In genomic region chr16:89364603-89365002, GRCh38 we compare ENCODE assay signal across 11 cellular contexts.
DNase-seq lines count a peak whose midpoint lies in the region; ATAC-seq, FAIRE-seq and TF ChIP-seq lines count a peak whose summit lies in the region.
"Had no signal": no experiment of that assay in that cellular context is flagged by ENCODE, and none has a peak within 500 bp of the region (broad histone marks: within the 10 kb centered on the region; RNA-seq: fewer than 3 reads in every experiment).

No MANE protein-coding gene starts in this region.

- CTCF ChIA-PET in A549 (lab: Yijun Ruan, JAX): interaction anchor here (0.8 to 1.2 kb wide), 3 partner anchors 11 to 90 kb away, joined by 3 read pairs; no protein-coding TSS in a partner anchor

- H3F3A ChIP-seq in GM23248 (ENCODE audit: insufficient read depth): peaks cover 48% of the 10 kb centered on the region

- intact Hi-C loops in activated T-helper 2 cell treated with anti-CD3 and anti-CD28 coated beads, Interferon-gamma antibody, Interleukin-2, Interleukin-4, amounts not matched to agents 10 μg/mL and 5 μg/mL and 100 μg/mL, durations not matched to agents 14 hours and 24 hours and 36 hours (cut with micrococcal nuclease): no loop called here

- no peak for TF ChIP-seq POLR2A in A549 (IDR thresholded peaks at IDR 0.05; ENCODE audit: low read length)

- H3K36me3 Mint-ChIP-seq in activated T-helper 2 cell treated with anti-CD3 and anti-CD28 coated beads, Interferon-gamma antibody, Interleukin-2, Interleukin-4, amounts not matched to agents 10 μg/mL and 5 μg/mL and 100 μg/mL, durations not matched to agents 14 hours and 24 hours and 36 hours (ENCODE audit: low read depth): peaks cover 33% of the 10 kb centered on the region
- H3K36me3 Mint-ChIP-seq in immature natural killer cell: no peaks in the 10 kb centered on the region

- H3K4me1 Mint-ChIP-seq in activated T-helper 2 cell treated with anti-CD3 and anti-CD28 coated beads, Interferon-gamma antibody, Interleukin-2, Interleukin-4, amounts not matched to agents 10 μg/mL and 5 μg/mL and 100 μg/mL, durations not matched to agents 14 hours and 24 hours and 36 hours (ENCODE audit: low read depth): peaks cover 80% of the 10 kb centered on the region
- peaks cover 95 to 100% of the 10 kb centered on the region in 2 donors for H3K4me1 Mint-ChIP-seq in immature natural killer cell

- ATAC-seq in A549 (peak in 1 of 2 experiments; percentile 26; a peak in 3 of 6 replicates), HG03442 (IDR thresholded peaks at IDR 0.05; ENCODE audit: unreplicated experiment) (no peak)

- H3K27ac Mint-ChIP-seq in activated T-helper 2 cell treated with anti-CD3 and anti-CD28 coated beads, Interferon-gamma antibody, Interleukin-2, Interleukin-4, amounts not matched to agents 10 μg/mL and 5 μg/mL and 100 μg/mL, durations not matched to agents 14 hours and 24 hours and 36 hours: peak overlapping the region; percentile 90
- peak overlapping the region; percentile 43 to 88 (median 58) for H3K27ac Mint-ChIP-seq in immature natural killer cell

- no peaks in the 10 kb centered on the region for H3K9me3 Mint-ChIP-seq in activated T-helper 2 cell treated with anti-CD3 and anti-CD28 coated beads, Interferon-gamma antibody, Interleukin-2, Interleukin-4, amounts not matched to agents 10 μg/mL and 5 μg/mL and 100 μg/mL, durations not matched to agents 14 hours and 24 hours and 36 hours
- no peaks in the 10 kb centered on the region for H3K9me3 Mint-ChIP-seq in immature natural killer cell

- H3K9me2 ChIP-seq in GM23248 (ENCODE audit: insufficient read depth): no peaks in the 10 kb centered on the region

- FAIRE-seq in A549 (lab: Jason Lieb, UNC): no peak
- FAIRE-seq in small intestine (lab: Jason Lieb, UNC): no peak

- H3K36me3 ChIP-seq in GM23248 (ENCODE audit: low read depth) (peaks cover 6% of the 10 kb centered on the region; the same call in 1 of the 2 replicates), small intestine (ENCODE audit: control insufficient read depth in 2 of 2, insufficient read depth in 2 of 2, low read length in 2 of 2) (no peaks in the 10 kb centered on the region), MG63 (peaks cover 4% of the 10 kb centered on the region)
- H3K36me3 ChIP-seq: adrenal gland had no signal

- H3K4me3 Mint-ChIP-seq in activated T-helper 2 cell treated with anti-CD3 and anti-CD28 coated beads, Interferon-gamma antibody, Interleukin-2, Interleukin-4, amounts not matched to agents 10 μg/mL and 5 μg/mL and 100 μg/mL, durations not matched to agents 14 hours and 24 hours and 36 hours (ENCODE audit: low read depth): no peak overlapping the region
- peak overlapping the region in 3 of 5 donors; percentile 39 to 70 (median 60) for H3K4me3 Mint-ChIP-seq in immature natural killer cell

- TF ChIP-seq RAD21 in A549 (conservative IDR thresholded peaks at IDR 0.05 in 1 of 2, IDR thresholded peaks at IDR 0.05 in 1 of 2): no peak

- H3K27me3 Mint-ChIP-seq in activated T-helper 2 cell treated with anti-CD3 and anti-CD28 coated beads, Interferon-gamma antibody, Interleukin-2, Interleukin-4, amounts not matched to agents 10 μg/mL and 5 μg/mL and 100 μg/mL, durations not matched to agents 14 hours and 24 hours and 36 hours (ENCODE audit: low read depth): no peaks in the 10 kb centered on the region
- H3K27me3 Mint-ChIP-seq in immature natural killer cell (ENCODE audit: low read depth in 3 of 3): peaks cover 0 to 14% (median 8%) of the 10 kb centered on the region in 3 donors

- H3K9me3 ChIP-seq in A549 (no peaks in the 10 kb centered on the region), GM23248 (ENCODE audit: low read depth) (no peaks in the 10 kb centered on the region), small intestine (ENCODE audit: control insufficient read depth, low read depth) (no peaks in the 10 kb centered on the region), MG63 (no peaks in the 10 kb centered on the region)
- H3K9me3 ChIP-seq: adrenal gland, Caco-2, heart right ventricle had no signal

- H3K9ac ChIP-seq in GM23248: peak overlapping the region; percentile 19; the same call in 1 of the 2 replicates

- H3K4me3 ChIP-seq in A549 (no peak overlapping the region), GM23248 (no peak overlapping the region), small intestine (ENCODE audit: low read depth in 1 of 2, low read length in 2 of 2) (no peak overlapping the region), MG63 (no peak overlapping the region)
- H3K4me3 ChIP-seq: adrenal gland, heart right ventricle had no signal

- H3K27me3 ChIP-seq in GM23248 (replicated peaks; ENCODE audit: insufficient read depth) (no peaks in the 10 kb centered on the region), small intestine (ENCODE audit: control insufficient read depth in 2 of 2, insufficient read depth in 2 of 2, low read length in 2 of 2) (no peaks in the 10 kb centered on the region), MG63 (no peaks in the 10 kb centered on the region)
- H3K27me3 ChIP-seq: adrenal gland, heart right ventricle had no signal

- DNase-seq in A549 (ENCODE audit: low read depth in 1 of 2, low spot score in 1 of 2) (no peak), GM23248 (peak; percentile 74), immature natural killer cell (no peak), small intestine (no peak), epidermal melanocyte (ENCODE audit: insufficient read length, low spot score) (no peak), MG63 (no peak)
- DNase-seq in activated T-helper 2 cell treated with anti-CD3 and anti-CD28 coated beads, Interferon-gamma antibody, Interleukin-2, Interleukin-4, amounts not matched to agents 10 μg/mL and 5 μg/mL and 100 μg/mL, durations not matched to agents 14 hours and 24 hours and 36 hours (ENCODE audit: low spot score): no peak
- DNase-seq: adrenal gland, heart right ventricle had no signal

- H3K79me2 ChIP-seq in GM23248 (ENCODE audit: insufficient read depth): peaks cover 100% of the 10 kb centered on the region

- peaks cover 70% of the 10 kb centered on the region for H4K20me1 ChIP-seq in GM23248 (ENCODE audit: insufficient read depth)

- H3K4me1 ChIP-seq in A549: peaks cover 51% of the 10 kb centered on the region
- peaks cover 56% of the 10 kb centered on the region for H3K4me1 ChIP-seq in GM23248 (ENCODE audit: insufficient read depth)
- peaks cover 5 to 17% of the 10 kb centered on the region in 2 donors for H3K4me1 ChIP-seq in small intestine (ENCODE audit: control insufficient read depth in 2 of 2, insufficient read depth in 1 of 2, low read depth in 1 of 2, low read length in 1 of 2)

- H3K4me2 ChIP-seq in A549 (peak overlapping the region; percentile 64), GM23248 (ENCODE audit: unreplicated experiment) (peak overlapping the region; percentile 25)

- H2AFZ ChIP-seq in GM23248: no peak overlapping the region

- POLR2A ChIA-PET in A549 (lab: Yijun Ruan, JAX): no interaction called here

- no peak for TF ChIP-seq CTCF in A549 (IDR thresholded peaks at IDR 0.05)

- H3K27ac ChIP-seq in A549 (no peak overlapping the region; a peak in 2 of 6 replicates), GM23248 (peak overlapping the region; percentile 73), small intestine (ENCODE audit: low read depth in 1 of 2, low read length in 1 of 2) (no peak overlapping the region)
- H3K27ac ChIP-seq: adrenal gland had no signal

- in situ Hi-C loops in GM23248 (cut with MboI): no loop called here

- TF ChIP-seq EP300 in A549 (IDR thresholded peaks at IDR 0.05): no peak

- WGBS in A549 (ENCODE audit: missing lambda C conversion rate): 79% methylated on average over 8 of the region's 8 CpGs
- 16 to 22% methylated on average over 8 of the region's 8 CpGs for WGBS in GM23248 (ENCODE audit: low coverage in 1 of 2, low lambda C conversion rate in 2 of 2, missing lambda C conversion rate in 2 of 2), 2 experiments
- whole genome bisulfite sequencing in small intestine, 3 donors: 70 to 79% (median 78%) methylated on average over 8 of the region's 8 CpGs

TF ChIP-seq in A549, 52 proteins besides CTCF, POLR2A, EP300 and RAD21:
- TF ChIP-seq ZFP36 (IDR thresholded peaks at IDR 0.05; ENCODE audit: borderline replicate concordance, partially characterized antibody): no peak
- TF ChIP-seq ZSCAN20 (CRISPR knock-in tag; IDR thresholded peaks at IDR 0.05): no peak
- no peak for TF ChIP-seq KDM5A (IDR thresholded peaks at IDR 0.05)
- TF ChIP-seq NR3C1 (IDR thresholded peaks at IDR 0.05): no peak
